Comparison of ENCODE assay signal across 1 cellular context in the genomic region with DNA sequence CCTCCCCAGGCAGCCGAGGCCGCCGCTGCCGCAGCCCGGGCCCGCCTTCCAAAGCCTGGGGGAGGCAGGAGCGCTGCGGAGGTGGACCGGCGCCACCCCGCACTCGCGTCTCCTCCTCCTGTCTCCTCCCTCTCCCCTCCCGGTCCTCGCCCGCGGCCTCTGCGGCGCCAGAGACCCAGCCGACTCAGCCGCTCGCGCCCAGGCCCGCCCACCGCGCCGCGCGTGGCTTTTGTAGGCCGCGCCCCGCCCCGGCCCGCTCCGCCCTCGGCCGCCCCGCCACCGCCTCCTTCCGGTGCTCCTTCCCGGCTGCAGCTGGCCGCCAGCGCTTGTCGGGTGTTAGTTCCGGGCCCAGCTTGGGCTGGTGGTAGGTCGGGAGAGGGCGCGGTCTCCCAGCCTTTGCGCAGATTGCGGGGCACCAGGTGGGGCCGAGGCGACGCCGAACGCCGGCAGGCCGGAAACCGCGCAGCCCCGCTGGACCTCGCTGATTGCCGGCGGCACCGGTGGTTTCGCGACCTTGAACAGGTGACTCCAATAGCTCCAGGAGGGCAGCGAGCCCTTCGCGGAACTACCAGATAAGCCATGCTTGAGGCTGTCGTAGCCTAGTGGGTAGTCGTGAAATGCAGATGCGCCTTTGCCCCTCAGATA.
TF ChIP-seq lines count a peak whose summit lies in the region.

A gene with protein sequence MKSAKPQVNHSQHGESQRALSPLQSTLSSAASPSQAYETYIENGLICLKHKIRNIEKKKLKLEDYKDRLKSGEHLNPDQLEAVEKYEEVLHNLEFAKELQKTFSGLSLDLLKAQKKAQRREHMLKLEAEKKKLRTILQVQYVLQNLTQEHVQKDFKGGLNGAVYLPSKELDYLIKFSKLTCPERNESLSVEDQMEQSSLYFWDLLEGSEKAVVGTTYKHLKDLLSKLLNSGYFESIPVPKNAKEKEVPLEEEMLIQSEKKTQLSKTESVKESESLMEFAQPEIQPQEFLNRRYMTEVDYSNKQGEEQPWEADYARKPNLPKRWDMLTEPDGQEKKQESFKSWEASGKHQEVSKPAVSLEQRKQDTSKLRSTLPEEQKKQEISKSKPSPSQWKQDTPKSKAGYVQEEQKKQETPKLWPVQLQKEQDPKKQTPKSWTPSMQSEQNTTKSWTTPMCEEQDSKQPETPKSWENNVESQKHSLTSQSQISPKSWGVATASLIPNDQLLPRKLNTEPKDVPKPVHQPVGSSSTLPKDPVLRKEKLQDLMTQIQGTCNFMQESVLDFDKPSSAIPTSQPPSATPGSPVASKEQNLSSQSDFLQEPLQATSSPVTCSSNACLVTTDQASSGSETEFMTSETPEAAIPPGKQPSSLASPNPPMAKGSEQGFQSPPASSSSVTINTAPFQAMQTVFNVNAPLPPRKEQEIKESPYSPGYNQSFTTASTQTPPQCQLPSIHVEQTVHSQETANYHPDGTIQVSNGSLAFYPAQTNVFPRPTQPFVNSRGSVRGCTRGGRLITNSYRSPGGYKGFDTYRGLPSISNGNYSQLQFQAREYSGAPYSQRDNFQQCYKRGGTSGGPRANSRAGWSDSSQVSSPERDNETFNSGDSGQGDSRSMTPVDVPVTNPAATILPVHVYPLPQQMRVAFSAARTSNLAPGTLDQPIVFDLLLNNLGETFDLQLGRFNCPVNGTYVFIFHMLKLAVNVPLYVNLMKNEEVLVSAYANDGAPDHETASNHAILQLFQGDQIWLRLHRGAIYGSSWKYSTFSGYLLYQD (minus strand): TSS at position 202 of the 645 bp plus-strand sequence. CDS start 1,431 bp downstream, outside the sequence.

TF ChIP-seq in H1, 55 proteins besides CTCF, POLR2A, EP300 and RAD21 (continues in another document):
- no peak for TF ChIP-seq SP1 (IDR thresholded peaks at IDR 0.05; ENCODE audit: low read depth, low read length)
- TF ChIP-seq SUZ12 (IDR thresholded peaks at IDR 0.05; ENCODE audit: low read length), result no peak
- TF ChIP-seq, protein P1, sequence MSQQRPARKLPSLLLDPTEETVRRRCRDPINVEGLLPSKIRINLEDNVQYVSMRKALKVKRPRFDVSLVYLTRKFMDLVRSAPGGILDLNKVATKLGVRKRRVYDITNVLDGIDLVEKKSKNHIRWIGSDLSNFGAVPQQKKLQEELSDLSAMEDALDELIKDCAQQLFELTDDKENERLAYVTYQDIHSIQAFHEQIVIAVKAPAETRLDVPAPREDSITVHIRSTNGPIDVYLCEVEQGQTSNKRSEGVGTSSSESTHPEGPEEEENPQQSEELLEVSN (IDR thresholded peaks at IDR 0.05), result peak; percentile 75
- TF ChIP-seq CTBP2 (IDR thresholded peaks at IDR 0.05; ENCODE audit: borderline replicate concordance, insufficient read depth, insufficient read length, low read length), result peak; percentile 14
- 0 out of 2 replicates have a peak, but pooled peaks have one; percentile 10 for TF ChIP-seq YY1 (IDR thresholded peaks at IDR 0.05; ENCODE audit: low read depth, low read length)
- TF ChIP-seq TEAD4 (IDR thresholded peaks at IDR 0.05; ENCODE audit: low read depth, low read length), result no peak
- peak; percentile 52; the same call in 1 of the 2 replicates for TF ChIP-seq POLR2AphosphoS5 (IDR thresholded peaks at IDR 0.05; ENCODE audit: low read depth, low read length)
- TF ChIP-seq EGR1 (IDR thresholded peaks at IDR 0.05; ENCODE audit: borderline replicate concordance, low read depth, low read length), result peak; percentile 40; the same call in 1 of the 2 replicates
- no peak; the same call in 1 of the 2 replicates for TF ChIP-seq KDM1A (IDR thresholded peaks at IDR 0.05; ENCODE audit: borderline replicate concordance, low read length)
- TF ChIP-seq RXRA (IDR thresholded peaks at IDR 0.05; ENCODE audit: insufficient read depth, low read depth, low read length), result no peak
- no peak for TF ChIP-seq SIX5 (IDR thresholded peaks at IDR 0.05; ENCODE audit: low read depth, low read length)
- TF ChIP-seq RNF2 (IDR thresholded peaks at IDR 0.05; ENCODE audit: borderline replicate concordance, low read depth, low read length, missing control alignments, poor library complexity, severe bottlenecking), result no peak
- TF ChIP-seq, protein P2, sequence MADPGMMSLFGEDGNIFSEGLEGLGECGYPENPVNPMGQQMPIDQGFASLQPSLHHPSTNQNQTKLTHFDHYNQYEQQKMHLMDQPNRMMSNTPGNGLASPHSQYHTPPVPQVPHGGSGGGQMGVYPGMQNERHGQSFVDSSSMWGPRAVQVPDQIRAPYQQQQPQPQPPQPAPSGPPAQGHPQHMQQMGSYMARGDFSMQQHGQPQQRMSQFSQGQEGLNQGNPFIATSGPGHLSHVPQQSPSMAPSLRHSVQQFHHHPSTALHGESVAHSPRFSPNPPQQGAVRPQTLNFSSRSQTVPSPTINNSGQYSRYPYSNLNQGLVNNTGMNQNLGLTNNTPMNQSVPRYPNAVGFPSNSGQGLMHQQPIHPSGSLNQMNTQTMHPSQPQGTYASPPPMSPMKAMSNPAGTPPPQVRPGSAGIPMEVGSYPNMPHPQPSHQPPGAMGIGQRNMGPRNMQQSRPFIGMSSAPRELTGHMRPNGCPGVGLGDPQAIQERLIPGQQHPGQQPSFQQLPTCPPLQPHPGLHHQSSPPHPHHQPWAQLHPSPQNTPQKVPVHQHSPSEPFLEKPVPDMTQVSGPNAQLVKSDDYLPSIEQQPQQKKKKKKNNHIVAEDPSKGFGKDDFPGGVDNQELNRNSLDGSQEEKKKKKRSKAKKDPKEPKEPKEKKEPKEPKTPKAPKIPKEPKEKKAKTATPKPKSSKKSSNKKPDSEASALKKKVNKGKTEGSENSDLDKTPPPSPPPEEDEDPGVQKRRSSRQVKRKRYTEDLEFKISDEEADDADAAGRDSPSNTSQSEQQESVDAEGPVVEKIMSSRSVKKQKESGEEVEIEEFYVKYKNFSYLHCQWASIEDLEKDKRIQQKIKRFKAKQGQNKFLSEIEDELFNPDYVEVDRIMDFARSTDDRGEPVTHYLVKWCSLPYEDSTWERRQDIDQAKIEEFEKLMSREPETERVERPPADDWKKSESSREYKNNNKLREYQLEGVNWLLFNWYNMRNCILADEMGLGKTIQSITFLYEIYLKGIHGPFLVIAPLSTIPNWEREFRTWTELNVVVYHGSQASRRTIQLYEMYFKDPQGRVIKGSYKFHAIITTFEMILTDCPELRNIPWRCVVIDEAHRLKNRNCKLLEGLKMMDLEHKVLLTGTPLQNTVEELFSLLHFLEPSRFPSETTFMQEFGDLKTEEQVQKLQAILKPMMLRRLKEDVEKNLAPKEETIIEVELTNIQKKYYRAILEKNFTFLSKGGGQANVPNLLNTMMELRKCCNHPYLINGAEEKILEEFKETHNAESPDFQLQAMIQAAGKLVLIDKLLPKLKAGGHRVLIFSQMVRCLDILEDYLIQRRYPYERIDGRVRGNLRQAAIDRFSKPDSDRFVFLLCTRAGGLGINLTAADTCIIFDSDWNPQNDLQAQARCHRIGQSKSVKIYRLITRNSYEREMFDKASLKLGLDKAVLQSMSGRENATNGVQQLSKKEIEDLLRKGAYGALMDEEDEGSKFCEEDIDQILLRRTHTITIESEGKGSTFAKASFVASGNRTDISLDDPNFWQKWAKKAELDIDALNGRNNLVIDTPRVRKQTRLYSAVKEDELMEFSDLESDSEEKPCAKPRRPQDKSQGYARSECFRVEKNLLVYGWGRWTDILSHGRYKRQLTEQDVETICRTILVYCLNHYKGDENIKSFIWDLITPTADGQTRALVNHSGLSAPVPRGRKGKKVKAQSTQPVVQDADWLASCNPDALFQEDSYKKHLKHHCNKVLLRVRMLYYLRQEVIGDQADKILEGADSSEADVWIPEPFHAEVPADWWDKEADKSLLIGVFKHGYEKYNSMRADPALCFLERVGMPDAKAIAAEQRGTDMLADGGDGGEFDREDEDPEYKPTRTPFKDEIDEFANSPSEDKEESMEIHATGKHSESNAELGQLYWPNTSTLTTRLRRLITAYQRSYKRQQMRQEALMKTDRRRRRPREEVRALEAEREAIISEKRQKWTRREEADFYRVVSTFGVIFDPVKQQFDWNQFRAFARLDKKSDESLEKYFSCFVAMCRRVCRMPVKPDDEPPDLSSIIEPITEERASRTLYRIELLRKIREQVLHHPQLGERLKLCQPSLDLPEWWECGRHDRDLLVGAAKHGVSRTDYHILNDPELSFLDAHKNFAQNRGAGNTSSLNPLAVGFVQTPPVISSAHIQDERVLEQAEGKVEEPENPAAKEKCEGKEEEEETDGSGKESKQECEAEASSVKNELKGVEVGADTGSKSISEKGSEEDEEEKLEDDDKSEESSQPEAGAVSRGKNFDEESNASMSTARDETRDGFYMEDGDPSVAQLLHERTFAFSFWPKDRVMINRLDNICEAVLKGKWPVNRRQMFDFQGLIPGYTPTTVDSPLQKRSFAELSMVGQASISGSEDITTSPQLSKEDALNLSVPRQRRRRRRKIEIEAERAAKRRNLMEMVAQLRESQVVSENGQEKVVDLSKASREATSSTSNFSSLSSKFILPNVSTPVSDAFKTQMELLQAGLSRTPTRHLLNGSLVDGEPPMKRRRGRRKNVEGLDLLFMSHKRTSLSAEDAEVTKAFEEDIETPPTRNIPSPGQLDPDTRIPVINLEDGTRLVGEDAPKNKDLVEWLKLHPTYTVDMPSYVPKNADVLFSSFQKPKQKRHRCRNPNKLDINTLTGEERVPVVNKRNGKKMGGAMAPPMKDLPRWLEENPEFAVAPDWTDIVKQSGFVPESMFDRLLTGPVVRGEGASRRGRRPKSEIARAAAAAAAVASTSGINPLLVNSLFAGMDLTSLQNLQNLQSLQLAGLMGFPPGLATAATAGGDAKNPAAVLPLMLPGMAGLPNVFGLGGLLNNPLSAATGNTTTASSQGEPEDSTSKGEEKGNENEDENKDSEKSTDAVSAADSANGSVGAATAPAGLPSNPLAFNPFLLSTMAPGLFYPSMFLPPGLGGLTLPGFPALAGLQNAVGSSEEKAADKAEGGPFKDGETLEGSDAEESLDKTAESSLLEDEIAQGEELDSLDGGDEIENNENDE (IDR thresholded peaks at IDR 0.05; ENCODE audit: insufficient replicate concordance, low read length), result no peak
- TF ChIP-seq FOSL1 (IDR thresholded peaks at IDR 0.05; ENCODE audit: insufficient read depth, low read depth, low read length), result no peak
- no peak for TF ChIP-seq SP4 (IDR thresholded peaks at IDR 0.05; ENCODE audit: low read length)
- TF ChIP-seq RBBP5 (IDR thresholded peaks at IDR 0.05; ENCODE audit: borderline replicate concordance, low read depth, low read length), result 0 out of 2 replicates have a peak, but pooled peaks have one; percentile 26
- 0 out of 4 replicates have a peak, but pooled peaks of 1 of the 2 experiments have one; percentile 46 for TF ChIP-seq HDAC2 (IDR thresholded peaks at IDR 0.05; ENCODE audit: borderline replicate concordance in 1 of 2, low read depth in 2 of 2, low read length in 2 of 2)
- no peak for TF ChIP-seq NRF1 (IDR thresholded peaks at IDR 0.05; ENCODE audit: low read depth, low read length)
- TF ChIP-seq CBX8 (IDR thresholded peaks at IDR 0.05; ENCODE audit: borderline replicate concordance, low read depth, low read length), result no peak
- TF ChIP-seq SIRT6 (IDR thresholded peaks at IDR 0.05; ENCODE audit: low read length), result no peak
- TF ChIP-seq HDAC6 (IDR thresholded peaks at IDR 0.05; ENCODE audit: low read depth, low read length), result no peak
- peak in 1 of 2 experiments; percentile 20; a peak in 1 of 4 replicates for TF ChIP-seq SIN3A (conservative IDR thresholded peaks at IDR 0.05 in 1 of 2, IDR thresholded peaks at IDR 0.05 in 1 of 2; ENCODE audit: low read depth in 1 of 2, low read length in 2 of 2)
- no peak for TF ChIP-seq RFX5 (IDR thresholded peaks at IDR 0.05; ENCODE audit: borderline replicate concordance, low read depth, low read length)
- TF ChIP-seq SP2 (IDR thresholded peaks at IDR 0.05; ENCODE audit: low read length), result no peak
- peak; percentile 78 for TF ChIP-seq TBP (IDR thresholded peaks at IDR 0.05; ENCODE audit: low read depth, low read length)
- TF ChIP-seq SRF (IDR thresholded peaks at IDR 0.05; ENCODE audit: low read depth, low read length), result no peak
- TF ChIP-seq, protein P3, sequence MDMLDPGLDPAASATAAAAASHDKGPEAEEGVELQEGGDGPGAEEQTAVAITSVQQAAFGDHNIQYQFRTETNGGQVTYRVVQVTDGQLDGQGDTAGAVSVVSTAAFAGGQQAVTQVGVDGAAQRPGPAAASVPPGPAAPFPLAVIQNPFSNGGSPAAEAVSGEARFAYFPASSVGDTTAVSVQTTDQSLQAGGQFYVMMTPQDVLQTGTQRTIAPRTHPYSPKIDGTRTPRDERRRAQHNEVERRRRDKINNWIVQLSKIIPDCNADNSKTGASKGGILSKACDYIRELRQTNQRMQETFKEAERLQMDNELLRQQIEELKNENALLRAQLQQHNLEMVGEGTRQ (IDR thresholded peaks at IDR 0.05; ENCODE audit: low read length), result peak; percentile 49
- TF ChIP-seq TAF7 (optimal IDR thresholded peaks at IDR 0.05; ENCODE audit: borderline replicate concordance, low read depth, low read length), result no peak
- no peak for TF ChIP-seq GTF2F1 (IDR thresholded peaks at IDR 0.05; ENCODE audit: borderline replicate concordance, low read depth, low read length)
- no peak for TF ChIP-seq CHD2 (IDR thresholded peaks at IDR 0.05; ENCODE audit: low read length)
- peak; percentile 51 for TF ChIP-seq BACH1 (IDR thresholded peaks at IDR 0.05; ENCODE audit: low read length)
- TF ChIP-seq KDM5A (IDR thresholded peaks at IDR 0.05; ENCODE audit: low read length), result no peak
- TF ChIP-seq ZNF274 (IDR thresholded peaks at IDR 0.05; ENCODE audit: borderline replicate concordance, extremely low read depth, low read length), result no peak
- TF ChIP-seq, protein P4, sequence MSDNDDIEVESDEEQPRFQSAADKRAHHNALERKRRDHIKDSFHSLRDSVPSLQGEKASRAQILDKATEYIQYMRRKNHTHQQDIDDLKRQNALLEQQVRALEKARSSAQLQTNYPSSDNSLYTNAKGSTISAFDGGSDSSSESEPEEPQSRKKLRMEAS (IDR thresholded peaks at IDR 0.05), result peak; percentile 81
- TF ChIP-seq CBX5 (IDR thresholded peaks at IDR 0.05; ENCODE audit: low read depth, low read length), result no peak
- TF ChIP-seq GABPA (IDR thresholded peaks at IDR 0.05; ENCODE audit: borderline replicate concordance, insufficient read depth, low read length), result peak; percentile 59; the same call in 1 of the 2 replicates
- no peak for TF ChIP-seq JUND (IDR thresholded peaks at IDR 0.05; ENCODE audit: low read length)
- TF ChIP-seq NANOG (IDR thresholded peaks at IDR 0.05; ENCODE audit: insufficient read depth, low read depth, low read length, poor library complexity, severe bottlenecking), result peak; percentile 4
- TF ChIP-seq, protein P5, sequence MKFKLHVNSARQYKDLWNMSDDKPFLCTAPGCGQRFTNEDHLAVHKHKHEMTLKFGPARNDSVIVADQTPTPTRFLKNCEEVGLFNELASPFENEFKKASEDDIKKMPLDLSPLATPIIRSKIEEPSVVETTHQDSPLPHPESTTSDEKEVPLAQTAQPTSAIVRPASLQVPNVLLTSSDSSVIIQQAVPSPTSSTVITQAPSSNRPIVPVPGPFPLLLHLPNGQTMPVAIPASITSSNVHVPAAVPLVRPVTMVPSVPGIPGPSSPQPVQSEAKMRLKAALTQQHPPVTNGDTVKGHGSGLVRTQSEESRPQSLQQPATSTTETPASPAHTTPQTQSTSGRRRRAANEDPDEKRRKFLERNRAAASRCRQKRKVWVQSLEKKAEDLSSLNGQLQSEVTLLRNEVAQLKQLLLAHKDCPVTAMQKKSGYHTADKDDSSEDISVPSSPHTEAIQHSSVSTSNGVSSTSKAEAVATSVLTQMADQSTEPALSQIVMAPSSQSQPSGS (IDR thresholded peaks at IDR 0.05; ENCODE audit: low read length), result no peak
- no peak for TF ChIP-seq MAFK (IDR thresholded peaks at IDR 0.05; ENCODE audit: low read depth, low read length)
- TF ChIP-seq JUN (IDR thresholded peaks at IDR 0.05; ENCODE audit: low read depth, low read length), result no peak
- TF ChIP-seq CHD1 (IDR thresholded peaks at IDR 0.05; ENCODE audit: low read depth, low read length), result no peak
- peak; percentile 67; the same call in 1 of the 2 replicates for TF ChIP-seq TCF12 (IDR thresholded peaks at IDR 0.05; ENCODE audit: low read depth, low read length)
- TF ChIP-seq CEBPB (IDR thresholded peaks at IDR 0.05; ENCODE audit: low read depth, low read length), result no peak
- no peak; the same call in 1 of the 2 replicates for TF ChIP-seq CREB1 (IDR thresholded peaks at IDR 0.05)
- TF ChIP-seq POU5F1 (IDR thresholded peaks at IDR 0.05; ENCODE audit: low read depth, low read length), result no peak
